9 cellular contexts compared by ENCODE assay signal in genomic region chr2:46239847-46240181, GRCh38. TPM values are rescaled to one million over a fixed set of nuclear protein-coding genes. Genes with fewer than 3 reads are reported as not detected.
DNase-seq lines count a peak whose midpoint lies in the region; ATAC-seq and TF ChIP-seq lines count a peak whose summit lies in the region.
"Had no signal": no experiment of that assay in that cellular context is flagged by ENCODE, and none has a peak within 500 bp of the region (broad histone marks: within the 10 kb centered on the region; RNA-seq: fewer than 3 reads in every experiment).

No MANE protein-coding gene starts in this region.

- H3K4me1 Mint-ChIP-seq in progenitor cell of endocrine pancreas (ENCODE audit: low read depth), result no peaks in the 10 kb centered on the region

- H3K27me3 Mint-ChIP-seq in progenitor cell of endocrine pancreas, result peaks cover 8% of the 10 kb centered on the region

- H3K36me3 Mint-ChIP-seq in progenitor cell of endocrine pancreas (ENCODE audit: insufficient read depth), result no peaks in the 10 kb centered on the region

- no peak overlapping the region for H3K27ac Mint-ChIP-seq in progenitor cell of endocrine pancreas

- no peaks in the 10 kb centered on the region for H3K9me3 Mint-ChIP-seq in progenitor cell of endocrine pancreas (ENCODE audit: low read depth)

- no peak overlapping the region for H3K4me3 Mint-ChIP-seq in progenitor cell of endocrine pancreas (ENCODE audit: low read depth)

- peak in 4 of 5 experiments; percentile 13 to 95 (median 56) for DNase-seq in T-helper 2 cell
- peak; percentile 86 for DNase-seq in activated effector memory CD4-positive, alpha-beta T cell treated with anti-CD3 and anti-CD28 coated beads, Interleukin-2, amount 50 U/mL, for 16 hours
- peak; percentile 53 for DNase-seq in stimulated activated CD4-positive, alpha-beta T cell treated with anti-CD3 and anti-CD28 coated beads, Interleukin-4, amount 100 ng/mL, for 1 hour
- DNase-seq in occipital lobe (lab: John Stamatoyannopoulos, UW), result no peak
- DNase-seq in progenitor cell of endocrine pancreas (ENCODE audit: low spot score, unreplicated experiment), result no peak
- DNase-seq: IMR-90 had no signal

- ATAC-seq in GM19438 (IDR thresholded peaks at IDR 0.05; ENCODE audit: low read depth, unreplicated experiment) (peak; percentile 88), HG03521 (IDR thresholded peaks at IDR 0.05; ENCODE audit: unreplicated experiment) (no peak), HG03139 (IDR thresholded peaks at IDR 0.05; ENCODE audit: unreplicated experiment) (no peak)

- no peak for TF ChIP-seq CTCF in progenitor cell of endocrine pancreas (IDR thresholded peaks at IDR 0.05; ENCODE audit: unreplicated experiment)

RNA-seq across cellular contexts. Expression of gene EPAS1, which starts 57.4 kb away (rescaled TPM):
- total RNA-seq in occipital lobe (6.1 TPM), progenitor cell of endocrine pancreas (5.1 and 5.9 TPM in 2 replicates)

Comparison
In these comparisons a context has a peak if more than half of its experiments do, and no peak if none do; other contexts are left out.
1. DNase-seq: peak in T-helper 2 cell (4 of 5), activated effector memory CD4-positive, alpha-beta T cell treated with anti-CD3 and anti-CD28 coated beads, Interleukin-2, amount 50 U/mL, for 16 hours (single experiment) and stimulated activated CD4-positive, alpha-beta T cell treated with anti-CD3 and anti-CD28 coated beads, Interleukin-4, amount 100 ng/mL, for 1 hour (single experiment); none in occipital lobe (single experiment) and progenitor cell of endocrine pancreas (single experiment).